In the genomic region with DNA sequence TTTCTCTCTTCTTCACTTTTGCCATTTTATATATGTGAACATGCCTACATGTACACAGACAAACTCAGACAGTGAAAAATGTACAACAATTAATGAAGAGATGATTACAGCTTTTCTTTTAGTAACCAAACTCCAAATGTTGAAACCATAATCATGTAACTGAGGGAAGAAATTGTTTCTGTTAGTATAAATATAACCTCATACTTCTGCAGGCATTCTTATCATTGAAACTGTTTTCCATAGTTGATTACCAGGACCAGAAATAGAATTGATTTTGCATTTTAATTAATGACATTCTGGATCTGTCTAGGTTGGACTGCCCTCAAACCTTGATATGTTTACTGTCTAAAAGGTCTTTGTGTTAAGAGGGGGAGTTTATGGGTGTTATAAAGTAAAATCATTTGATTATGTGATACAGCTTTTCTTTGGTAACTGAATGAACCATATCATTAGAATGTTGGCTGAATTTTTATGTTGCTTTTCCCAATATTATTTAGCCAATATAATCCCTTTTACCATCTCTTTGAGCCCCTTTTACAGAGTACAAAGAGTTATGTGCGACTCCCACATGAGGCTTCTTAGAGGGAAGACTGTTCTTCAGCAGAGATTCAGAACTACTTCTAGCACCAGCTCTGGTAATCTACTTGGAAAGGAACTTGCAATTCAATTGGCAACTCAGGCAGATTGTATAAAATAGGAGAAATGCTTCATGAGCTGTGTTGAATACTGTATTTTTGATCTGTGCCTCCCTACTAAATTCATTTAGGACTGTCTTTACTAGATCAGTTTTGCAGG, we compare ENCODE assay signal across 1 cellular context.
TF ChIP-seq lines count a peak whose summit lies in the region.

No MANE protein-coding gene starts in this region.

TF ChIP-seq in IMR-90, 13 proteins besides CTCF, POLR2A, EP300 and RAD21:
- TF ChIP-seq RCOR1 (IDR thresholded peaks at IDR 0.05; ENCODE audit: insufficient replicate concordance, low read length) (no peak), MAZ (IDR thresholded peaks at IDR 0.05; ENCODE audit: borderline replicate concordance, low read depth, low read length) (no peak), BHLHE40 (IDR thresholded peaks at IDR 0.05; ENCODE audit: low read depth, low read length) (no peak), CHD1 (IDR thresholded peaks at IDR 0.05; ENCODE audit: low read depth, low read length) (no peak), MXI1 (IDR thresholded peaks at IDR 0.05; ENCODE audit: borderline replicate concordance, low read depth, low read length) (no peak)
- TF ChIP-seq, protein P1, sequence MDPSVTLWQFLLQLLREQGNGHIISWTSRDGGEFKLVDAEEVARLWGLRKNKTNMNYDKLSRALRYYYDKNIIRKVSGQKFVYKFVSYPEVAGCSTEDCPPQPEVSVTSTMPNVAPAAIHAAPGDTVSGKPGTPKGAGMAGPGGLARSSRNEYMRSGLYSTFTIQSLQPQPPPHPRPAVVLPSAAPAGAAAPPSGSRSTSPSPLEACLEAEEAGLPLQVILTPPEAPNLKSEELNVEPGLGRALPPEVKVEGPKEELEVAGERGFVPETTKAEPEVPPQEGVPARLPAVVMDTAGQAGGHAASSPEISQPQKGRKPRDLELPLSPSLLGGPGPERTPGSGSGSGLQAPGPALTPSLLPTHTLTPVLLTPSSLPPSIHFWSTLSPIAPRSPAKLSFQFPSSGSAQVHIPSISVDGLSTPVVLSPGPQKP (IDR thresholded peaks at IDR 0.05; ENCODE audit: borderline replicate concordance, low read depth, low read length): no peak
